ENCODE assay signal across 1 cellular context in genomic region chr6:79946773-79947190, GRCh38.
TF ChIP-seq lines count a peak whose summit lies in the region.

No MANE protein-coding gene starts in this region.

TF ChIP-seq in GM12878, 131 proteins besides CTCF, POLR2A, EP300 and RAD21 (continued from another document):
- TF ChIP-seq NKRF (conservative IDR thresholded peaks at IDR 0.05) (no peak), ATF3 (IDR thresholded peaks at IDR 0.05; ENCODE audit: borderline replicate concordance, extremely low read depth, low read depth, low read length) (no peak), BCLAF1 (IDR thresholded peaks at IDR 0.05) (no peak), NFYA (IDR thresholded peaks at IDR 0.05; ENCODE audit: borderline replicate concordance, low read depth, low read length) (no peak), IKZF1 (conservative IDR thresholded peaks at IDR 0.05) (no peak)
TF ChIP-seq in GM12878: peak in this region for 1.
